Comparison of ENCODE assay signal across 1 cellular context in the genomic region with DNA sequence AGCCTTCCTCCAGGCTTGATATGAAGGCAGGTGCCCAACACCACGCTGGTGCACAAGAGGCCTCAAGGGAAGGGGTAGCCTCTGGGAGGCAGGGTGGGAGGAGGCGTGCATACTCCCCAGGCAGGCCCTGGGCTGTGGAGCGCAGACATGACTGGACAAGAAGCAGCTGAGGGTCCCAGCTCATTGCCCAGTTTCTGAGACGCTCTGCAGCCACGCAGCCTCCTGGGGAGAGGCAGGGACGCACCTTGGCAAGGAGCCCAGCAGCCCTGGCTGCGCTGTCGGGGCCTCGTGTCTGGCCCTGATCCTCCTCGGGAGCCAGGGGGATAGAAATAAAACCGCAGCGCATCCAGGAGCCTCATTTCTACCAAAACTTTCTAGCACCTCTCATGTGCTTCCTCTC.
TF ChIP-seq lines count a peak whose summit lies in the region.

No MANE protein-coding gene starts in this region.

TF ChIP-seq in HEK293, 187 proteins besides CTCF, POLR2A, EP300 and RAD21 (continued from another document):
- TF ChIP-seq ZNF423 (tag by site-specific recombination; IDR thresholded peaks at IDR 0.05): 0 out of 2 replicates have a peak, but pooled peaks have one; percentile 52
- no peak for TF ChIP-seq ZFP41 (tag by site-specific recombination; IDR thresholded peaks at IDR 0.05; ENCODE audit: borderline replicate concordance)
- TF ChIP-seq HOXC10 (CRISPR knock-in tag; IDR thresholded peaks at IDR 0.05): no peak
- no peak for TF ChIP-seq ZNF24 (tag by site-specific recombination; IDR thresholded peaks at IDR 0.05)
